Comparison of ENCODE assay signal across 1 cellular context in genomic region chr12:62966990-62967506, GRCh38.
TF ChIP-seq lines count a peak whose summit lies in the region.

No MANE protein-coding gene starts in this region.

TF ChIP-seq in HepG2, 621 proteins besides CTCF, POLR2A, EP300 and RAD21 (continued from another document and continues in another):
- TF ChIP-seq, protein P1, sequence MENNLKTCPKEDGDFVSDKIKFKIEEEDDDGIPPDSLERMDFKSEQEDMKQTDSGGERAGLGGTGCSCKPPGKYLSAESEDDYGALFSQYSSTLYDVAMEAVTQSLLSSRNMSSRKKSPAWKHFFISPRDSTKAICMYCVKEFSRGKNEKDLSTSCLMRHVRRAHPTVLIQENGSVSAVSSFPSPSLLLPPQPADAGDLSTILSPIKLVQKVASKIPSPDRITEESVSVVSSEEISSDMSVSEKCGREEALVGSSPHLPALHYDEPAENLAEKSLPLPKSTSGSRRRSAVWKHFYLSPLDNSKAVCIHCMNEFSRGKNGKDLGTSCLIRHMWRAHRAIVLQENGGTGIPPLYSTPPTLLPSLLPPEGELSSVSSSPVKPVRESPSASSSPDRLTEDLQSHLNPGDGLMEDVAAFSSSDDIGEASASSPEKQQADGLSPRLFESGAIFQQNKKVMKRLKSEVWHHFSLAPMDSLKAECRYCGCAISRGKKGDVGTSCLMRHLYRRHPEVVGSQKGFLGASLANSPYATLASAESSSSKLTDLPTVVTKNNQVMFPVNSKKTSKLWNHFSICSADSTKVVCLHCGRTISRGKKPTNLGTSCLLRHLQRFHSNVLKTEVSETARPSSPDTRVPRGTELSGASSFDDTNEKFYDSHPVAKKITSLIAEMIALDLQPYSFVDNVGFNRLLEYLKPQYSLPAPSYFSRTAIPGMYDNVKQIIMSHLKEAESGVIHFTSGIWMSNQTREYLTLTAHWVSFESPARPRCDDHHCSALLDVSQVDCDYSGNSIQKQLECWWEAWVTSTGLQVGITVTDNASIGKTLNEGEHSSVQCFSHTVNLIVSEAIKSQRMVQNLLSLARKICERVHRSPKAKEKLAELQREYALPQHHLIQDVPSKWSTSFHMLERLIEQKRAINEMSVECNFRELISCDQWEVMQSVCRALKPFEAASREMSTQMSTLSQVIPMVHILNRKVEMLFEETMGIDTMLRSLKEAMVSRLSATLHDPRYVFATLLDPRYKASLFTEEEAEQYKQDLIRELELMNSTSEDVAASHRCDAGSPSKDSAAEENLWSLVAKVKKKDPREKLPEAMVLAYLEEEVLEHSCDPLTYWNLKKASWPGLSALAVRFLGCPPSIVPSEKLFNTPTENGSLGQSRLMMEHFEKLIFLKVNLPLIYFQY (CRISPR knock-in tag; IDR thresholded peaks at IDR 0.05; ENCODE audit: borderline replicate concordance): 0 out of 2 replicates have a peak, but pooled peaks have one; percentile 37
- TF ChIP-seq PLRG1 (conservative IDR thresholded peaks at IDR 0.05) (no peak), MXD4 (CRISPR knock-in tag; IDR thresholded peaks at IDR 0.05) (no peak), ZNF549 (CRISPR knock-in tag; IDR thresholded peaks at IDR 0.05) (no peak), ZC3H13 (CRISPR knock-in tag; IDR thresholded peaks at IDR 0.05) (no peak), ZNF737 (CRISPR knock-in tag; IDR thresholded peaks at IDR 0.05; ENCODE audit: borderline replicate concordance) (no peak), TFDP2 (CRISPR knock-in tag; IDR thresholded peaks at IDR 0.05) (no peak), ZFP82 (CRISPR knock-in tag; IDR thresholded peaks at IDR 0.05; ENCODE audit: borderline replicate concordance) (no peak), ZNF143 (CRISPR knock-in tag; IDR thresholded peaks at IDR 0.05) (no peak), ZNF7 (CRISPR knock-in tag; IDR thresholded peaks at IDR 0.05) (no peak), FOXK2 (IDR thresholded peaks at IDR 0.05) (no peak), NFE2L2 (IDR thresholded peaks at IDR 0.05; ENCODE audit: low read length) (no peak), FOXJ3 (CRISPR knock-in tag; IDR thresholded peaks at IDR 0.05; ENCODE audit: borderline replicate concordance) (peak; percentile 85; the same call in 1 of the 2 replicates), MTA1 (CRISPR knock-in tag; IDR thresholded peaks at IDR 0.05; ENCODE audit: borderline replicate concordance) (no peak), AHDC1 (CRISPR knock-in tag; IDR thresholded peaks at IDR 0.05; ENCODE audit: borderline replicate concordance) (peak; percentile 79; the same call in 1 of the 2 replicates), ZFY (CRISPR knock-in tag; IDR thresholded peaks at IDR 0.05) (peak; percentile 19; the same call in 1 of the 2 replicates), ZNF558 (CRISPR knock-in tag; IDR thresholded peaks at IDR 0.05; ENCODE audit: borderline replicate concordance) (no peak), ARID4A (CRISPR knock-in tag; IDR thresholded peaks at IDR 0.05; ENCODE audit: borderline replicate concordance) (no peak; the same call in 1 of the 2 replicates), RNF2 (conservative IDR thresholded peaks at IDR 0.05; ENCODE audit: low read depth) (no peak), KMT2B (CRISPR knock-in tag; IDR thresholded peaks at IDR 0.05) (peak; percentile 54; the same call in 1 of the 2 replicates), ERF (CRISPR knock-in tag; IDR thresholded peaks at IDR 0.05) (peak; percentile 28; the same call in 1 of the 2 replicates), ELF3 (CRISPR knock-in tag; IDR thresholded peaks at IDR 0.05) (peak; percentile 63), ZNF619 (CRISPR knock-in tag; IDR thresholded peaks at IDR 0.05) (no peak), ATRX (CRISPR knock-in tag; IDR thresholded peaks at IDR 0.05; ENCODE audit: borderline replicate concordance) (no peak), MAFK (conservative IDR thresholded peaks at IDR 0.05 in 1 of 2, IDR thresholded peaks at IDR 0.05 in 1 of 2; ENCODE audit: low read length in 2 of 2) (0 out of 4 replicates have a peak, but pooled peaks of 1 of the 2 experiments have one; percentile 7), PBX3 (CRISPR knock-in tag; IDR thresholded peaks at IDR 0.05; ENCODE audit: borderline replicate concordance) (no peak), NONO (IDR thresholded peaks at IDR 0.05) (no peak), NONO (CRISPR knock-in tag; conservative IDR thresholded peaks at IDR 0.05) (peak; percentile 46; the same call in 1 of the 2 replicates), KAT7 (CRISPR knock-in tag; IDR thresholded peaks at IDR 0.05; ENCODE audit: borderline replicate concordance) (no peak), NFE2 (CRISPR knock-in tag; IDR thresholded peaks at IDR 0.05) (no peak), POLR2AphosphoS2 (IDR thresholded peaks at IDR 0.05; ENCODE audit: low read depth, low read length) (no peak), ZNF629 (CRISPR knock-in tag; conservative IDR thresholded peaks at IDR 0.05) (no peak), ZBTB21 (CRISPR knock-in tag; IDR thresholded peaks at IDR 0.05) (no peak), SP2 (CRISPR knock-in tag; IDR thresholded peaks at IDR 0.05) (no peak), YEATS4 (CRISPR knock-in tag; IDR thresholded peaks at IDR 0.05; ENCODE audit: borderline replicate concordance) (peak; percentile 48; the same call in 1 of the 2 replicates), HOXA9 (CRISPR knock-in tag; IDR thresholded peaks at IDR 0.05; ENCODE audit: borderline replicate concordance) (no peak), ZNF33B (CRISPR knock-in tag; IDR thresholded peaks at IDR 0.05) (no peak)
- TF ChIP-seq, protein P2, sequence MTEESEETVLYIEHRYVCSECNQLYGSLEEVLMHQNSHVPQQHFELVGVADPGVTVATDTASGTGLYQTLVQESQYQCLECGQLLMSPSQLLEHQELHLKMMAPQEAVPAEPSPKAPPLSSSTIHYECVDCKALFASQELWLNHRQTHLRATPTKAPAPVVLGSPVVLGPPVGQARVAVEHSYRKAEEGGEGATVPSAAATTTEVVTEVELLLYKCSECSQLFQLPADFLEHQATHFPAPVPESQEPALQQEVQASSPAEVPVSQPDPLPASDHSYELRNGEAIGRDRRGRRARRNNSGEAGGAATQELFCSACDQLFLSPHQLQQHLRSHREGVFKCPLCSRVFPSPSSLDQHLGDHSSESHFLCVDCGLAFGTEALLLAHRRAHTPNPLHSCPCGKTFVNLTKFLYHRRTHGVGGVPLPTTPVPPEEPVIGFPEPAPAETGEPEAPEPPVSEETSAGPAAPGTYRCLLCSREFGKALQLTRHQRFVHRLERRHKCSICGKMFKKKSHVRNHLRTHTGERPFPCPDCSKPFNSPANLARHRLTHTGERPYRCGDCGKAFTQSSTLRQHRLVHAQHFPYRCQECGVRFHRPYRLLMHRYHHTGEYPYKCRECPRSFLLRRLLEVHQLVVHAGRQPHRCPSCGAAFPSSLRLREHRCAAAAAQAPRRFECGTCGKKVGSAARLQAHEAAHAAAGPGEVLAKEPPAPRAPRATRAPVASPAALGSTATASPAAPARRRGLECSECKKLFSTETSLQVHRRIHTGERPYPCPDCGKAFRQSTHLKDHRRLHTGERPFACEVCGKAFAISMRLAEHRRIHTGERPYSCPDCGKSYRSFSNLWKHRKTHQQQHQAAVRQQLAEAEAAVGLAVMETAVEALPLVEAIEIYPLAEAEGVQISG (CRISPR knock-in tag; IDR thresholded peaks at IDR 0.05): no peak
- TF ChIP-seq, protein P3, sequence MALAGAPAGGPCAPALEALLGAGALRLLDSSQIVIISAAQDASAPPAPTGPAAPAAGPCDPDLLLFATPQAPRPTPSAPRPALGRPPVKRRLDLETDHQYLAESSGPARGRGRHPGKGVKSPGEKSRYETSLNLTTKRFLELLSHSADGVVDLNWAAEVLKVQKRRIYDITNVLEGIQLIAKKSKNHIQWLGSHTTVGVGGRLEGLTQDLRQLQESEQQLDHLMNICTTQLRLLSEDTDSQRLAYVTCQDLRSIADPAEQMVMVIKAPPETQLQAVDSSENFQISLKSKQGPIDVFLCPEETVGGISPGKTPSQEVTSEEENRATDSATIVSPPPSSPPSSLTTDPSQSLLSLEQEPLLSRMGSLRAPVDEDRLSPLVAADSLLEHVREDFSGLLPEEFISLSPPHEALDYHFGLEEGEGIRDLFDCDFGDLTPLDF (CRISPR knock-in tag; IDR thresholded peaks at IDR 0.05): no peak
